8 cellular contexts compared by ENCODE assay signal in the genomic region with DNA sequence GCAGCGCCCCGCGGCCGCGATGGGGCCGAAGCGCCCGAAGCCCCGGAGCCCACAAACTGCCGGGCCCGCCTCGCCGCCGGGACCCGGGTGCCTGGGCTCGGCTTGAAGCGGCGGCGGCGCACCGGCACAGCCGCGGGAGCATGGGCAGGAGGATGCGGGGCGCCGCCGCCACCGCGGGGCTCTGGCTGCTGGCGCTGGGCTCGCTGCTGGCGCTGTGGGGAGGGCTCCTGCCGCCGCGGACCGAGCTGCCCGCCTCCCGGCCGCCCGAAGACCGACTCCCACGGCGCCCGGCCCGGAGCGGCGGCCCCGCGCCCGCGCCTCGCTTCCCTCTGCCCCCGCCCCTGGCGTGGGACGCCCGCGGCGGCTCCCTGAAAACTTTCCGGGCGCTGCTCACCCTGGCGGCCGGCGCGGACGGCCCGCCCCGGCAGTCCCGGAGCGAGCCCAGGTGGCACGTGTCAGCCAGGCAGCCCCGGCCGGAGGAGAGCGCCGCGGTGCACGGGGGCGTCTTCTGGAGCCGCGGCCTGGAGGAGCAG. TPM values are rescaled to one million over a fixed set of nuclear protein-coding genes. Genes with fewer than 3 reads are reported as not detected.
DNase-seq lines count a peak whose midpoint lies in the region; ATAC-seq and TF ChIP-seq lines count a peak whose summit lies in the region.

No MANE protein-coding gene starts in this region.

- intact Hi-C loops in heart right ventricle (cut with DNase I): loop anchor here (1.0 to 10.0 kb wide), 15 partner anchors 44 to 876 kb away; a partner anchor contains a TSS

- peak overlapping the region; percentile 90 to 99 (median 95) for H3K9ac ChIP-seq in BLaER1 treated with 17β-estradiol and CSF1 and Interleukin-3, amounts not matched to agents 10 nM and 100 nM
- H3K9ac ChIP-seq in skeletal muscle satellite cell (ENCODE audit: low read depth, low read length): peak overlapping the region; percentile 86

- peaks cover 0 to 45% (median 19%) of the 10 kb centered on the region in 11 experiments; a peak in 12 of 22 replicates for H4K20me1 ChIP-seq in BLaER1 treated with 17β-estradiol and CSF1 and Interleukin-3, amounts not matched to agents 10 nM and 100 nM

- TF ChIP-seq CTCF in WI38 (IDR thresholded peaks at IDR 0.05; ENCODE audit: low read depth, low read length): no peak
- peak in 1 of 9 donors; percentile 27 for TF ChIP-seq CTCF in heart right ventricle (IDR thresholded peaks at IDR 0.05)

- peak overlapping the region; percentile 85 to 99 (median 97) for H3K4me2 ChIP-seq in BLaER1 treated with 17β-estradiol and CSF1 and Interleukin-3, amounts not matched to agents 10 nM and 100 nM
- peak overlapping the region; percentile 93 for H3K4me2 ChIP-seq in skeletal muscle satellite cell (ENCODE audit: low read length)

- peak; percentile 12 to 31 for DNase-seq in heart right ventricle
- DNase-seq in NCI-H345 treated with DMSO at 0.1 percent for 48 hours (lab: John Stamatoyannopoulos, UW; ENCODE audit: unreplicated experiment): no peak
- no peak for DNase-seq in NCI-H128 (lab: John Stamatoyannopoulos, UW; ENCODE audit: unreplicated experiment)

- peak overlapping the region; percentile 68 to 89 (median 82) for H3K4me3 ChIP-seq in BLaER1 treated with 17β-estradiol and CSF1 and Interleukin-3, amounts not matched to agents 10 nM and 100 nM
- H3K4me3 ChIP-seq in WI38 (ENCODE audit: low read depth, low read length) (peak overlapping the region; percentile 74), heart right ventricle (peak overlapping the region; percentile 51 to 79 (median 62)), skeletal muscle satellite cell (ENCODE audit: low read length) (peak overlapping the region; percentile 76)

- peaks cover 43 to 53% (median 45%) of the 10 kb centered on the region in 10 experiments for H3K4me1 ChIP-seq in BLaER1 treated with 17β-estradiol and CSF1 and Interleukin-3, amounts not matched to agents 10 nM and 100 nM
- peaks cover 4 to 60% (median 29%) of the 10 kb centered on the region in 9 donors for H3K4me1 ChIP-seq in heart right ventricle
- peaks cover 47% of the 10 kb centered on the region for H3K4me1 ChIP-seq in skeletal muscle satellite cell (ENCODE audit: control insufficient read depth, insufficient read depth, low read length)

- no peaks in the 10 kb centered on the region for H3K27me3 ChIP-seq in BLaER1 treated with 17β-estradiol and CSF1 and Interleukin-3, amounts not matched to agents 10 nM and 100 nM
- peaks cover 0 to 94% (median 15%) of the 10 kb centered on the region in 7 donors for H3K27me3 ChIP-seq in heart right ventricle
- H3K27me3 ChIP-seq in skeletal muscle satellite cell (ENCODE audit: control insufficient read depth, insufficient read depth, low read length): no peaks in the 10 kb centered on the region

- ATAC-seq in GM19023 (IDR thresholded peaks at IDR 0.05; ENCODE audit: unreplicated experiment) (peak; percentile 41), HG03139 (IDR thresholded peaks at IDR 0.05; ENCODE audit: unreplicated experiment) (peak; percentile 33), heart right ventricle (peak in 5 of 8 donors; percentile 2 to 39 (median 28))

- no peaks in the 10 kb centered on the region for H3K9me3 ChIP-seq in BLaER1 treated with 17β-estradiol and CSF1 and Interleukin-3, amounts not matched to agents 10 nM and 100 nM (replicated peaks in 1 of 11)
- H3K9me3 ChIP-seq in heart right ventricle: no peaks in the 10 kb centered on the region
- no peaks in the 10 kb centered on the region for H3K9me3 ChIP-seq in skeletal muscle satellite cell (replicated peaks; ENCODE audit: low read length)

- 0 to 1% methylated on average over 41 to 76 of the region's 79 CpGs for WGBS in heart right ventricle, 2 donors

- H3K36me3 ChIP-seq in BLaER1 treated with 17β-estradiol and CSF1 and Interleukin-3, amounts not matched to agents 10 nM and 100 nM: peaks cover 0 to 13% (median 0%) of the 10 kb centered on the region in 11 experiments; a peak in 4 of 22 replicates
- H3K36me3 ChIP-seq in heart right ventricle: no peaks in the 10 kb centered on the region
- H3K36me3 ChIP-seq in skeletal muscle satellite cell (ENCODE audit: insufficient read depth, low read length): no peaks in the 10 kb centered on the region

- H3K27ac ChIP-seq in BLaER1 treated with 17β-estradiol and CSF1 and Interleukin-3, amounts not matched to agents 10 nM and 100 nM: peak overlapping the region; percentile 76 to 97 (median 95)
- H3K27ac ChIP-seq in heart right ventricle: peak overlapping the region; percentile 53 to 92 (median 83)

RNA-seq across cellular contexts. Expression of a gene that starts 0.3 kb away (rescaled TPM):
- total RNA-seq in heart right ventricle: 1 to 10 TPM in 7 of 10 donors, under 1 TPM in 3; 0.57 to 4.7 (median 1.3) TPM
- 1 to 10 TPM; 1.8 to 3.4 TPM for polyA plus RNA-seq in heart right ventricle
- total RNA-seq in skeletal muscle satellite cell (2012; rRNA removed): 56.0 and 74.5 TPM in 2 replicates

RNA-seq across cellular contexts. Expression of a gene that starts 44.0 kb away (rescaled TPM):
- 10 to 100 TPM; 37.7 to 59.2 (median 46.8) TPM for total RNA-seq in heart right ventricle
- 1 to 10 TPM; 6.4 to 9.0 TPM for polyA plus RNA-seq in heart right ventricle
- 16.8 and 21.8 TPM in 2 replicates for total RNA-seq in skeletal muscle satellite cell (2012; rRNA removed)

Comparison
In these comparisons a context has a peak if more than half of its experiments do, and no peak if none do; other contexts are left out.
1. DNase-seq: peak in heart right ventricle (2 of 2); none in NCI-H345 treated with DMSO at 0.1 percent for 48 hours (single experiment) and NCI-H128 (single experiment).
2. Peak in every context shown above with its lines, with median percentiles within 50 percentile points of each other: H3K4me3 ChIP-seq and ATAC-seq.